ENCODE assay signal across 8 cellular contexts in genomic region chrX:3712080-3712869, GRCh38. TPM values are rescaled to one million over a fixed set of nuclear protein-coding genes. Genes with fewer than 3 reads are reported as not detected.
DNase-seq lines count a peak whose midpoint lies in the region; ATAC-seq and TF ChIP-seq lines count a peak whose summit lies in the region.

No MANE protein-coding gene starts in this region.

- CTCF ChIA-PET in A673 (lab: Charles Lee), result no interaction called here

- H3K4me3 Mint-ChIP-seq in activated T-cell treated with anti-CD3 and anti-CD28 coated beads, Interleukin-2, amount 50 U/mL, for 24 hours, result peak overlapping the region; percentile 96
- H3K4me3 Mint-ChIP-seq in glutamatergic neuron (ENCODE audit: unreplicated experiment), result peak overlapping the region; percentile 97

- peak overlapping the region; percentile 70 for H3K27ac ChIP-seq in A673 (ENCODE audit: low read depth, low read length, poor library complexity, severe bottlenecking)

- H3K36me3 ChIP-seq in A673 (ENCODE audit: insufficient read depth, low read length, poor library complexity, severe bottlenecking), result no peaks in the 10 kb centered on the region

- no peaks in the 10 kb centered on the region for H3K4me1 ChIP-seq in A673 (ENCODE audit: insufficient read depth, low read length, poor library complexity, severe bottlenecking)

- peak overlapping the region; percentile 92 for H3K27ac Mint-ChIP-seq in activated T-cell treated with anti-CD3 and anti-CD28 coated beads, Interleukin-2, amount 50 U/mL, for 24 hours
- H3K27ac Mint-ChIP-seq in glutamatergic neuron (ENCODE audit: unreplicated experiment), result peak overlapping the region; percentile 96

- no peaks in the 10 kb centered on the region for H3K9me3 Mint-ChIP-seq in activated T-cell treated with anti-CD3 and anti-CD28 coated beads, Interleukin-2, amount 50 U/mL, for 24 hours
- peaks cover 1% of the 10 kb centered on the region for H3K9me3 Mint-ChIP-seq in glutamatergic neuron (ENCODE audit: unreplicated experiment)

- intact Hi-C loops in A673 (cut with micrococcal nuclease; ENCODE audit: unreplicated experiment), result no loop called here

- H3K36me3 Mint-ChIP-seq in activated T-cell treated with anti-CD3 and anti-CD28 coated beads, Interleukin-2, amount 50 U/mL, for 24 hours (ENCODE audit: low read depth), result peaks cover 43% of the 10 kb centered on the region
- H3K36me3 Mint-ChIP-seq in glutamatergic neuron (ENCODE audit: unreplicated experiment), result no peaks in the 10 kb centered on the region

- POLR2A ChIA-PET in A673 (lab: Charles Lee; ENCODE audit: low non-redundant PET), result no interaction called here

- H3K9me3 ChIP-seq in A673 (ENCODE audit: low read depth, low read length, poor library complexity, severe bottlenecking), result no peaks in the 10 kb centered on the region

- TSS peak; percentile 23 for BruUV-seq in A673 (replicated peaks; lab: Mats Ljungman, UMichigan)

- H3K4me3 ChIP-seq in A673 (ENCODE audit: low read depth, low read length, poor library complexity, severe bottlenecking), result peak overlapping the region; percentile 81

- ATAC-seq in GM18909 (IDR thresholded peaks at IDR 0.05; ENCODE audit: poor library complexity, unreplicated experiment), result peak; percentile 10
- peak; percentile 11 for ATAC-seq in HG03439 (IDR thresholded peaks at IDR 0.05; ENCODE audit: unreplicated experiment)
- no peak for ATAC-seq in GM19452 (IDR thresholded peaks at IDR 0.05; ENCODE audit: unreplicated experiment)

- H3K27me3 Mint-ChIP-seq in activated T-cell treated with anti-CD3 and anti-CD28 coated beads, Interleukin-2, amount 50 U/mL, for 24 hours, result no peaks in the 10 kb centered on the region
- peaks cover 2% of the 10 kb centered on the region for H3K27me3 Mint-ChIP-seq in glutamatergic neuron (ENCODE audit: unreplicated experiment)

- DNase-seq in A673 (ENCODE audit: low spot score) (no peak), glutamatergic neuron (peak; percentile 32), retina (peak; percentile 73), islet precursor cell (no peak)
- no peak for DNase-seq in activated T-cell treated with anti-CD3 and anti-CD28 coated beads, Interleukin-2, amount 50 U/mL, for 24 hours

- H3K27me3 ChIP-seq in A673 (replicated peaks; ENCODE audit: insufficient read depth, low read depth, low read length, poor library complexity), result no peaks in the 10 kb centered on the region

- H3K4me1 Mint-ChIP-seq in activated T-cell treated with anti-CD3 and anti-CD28 coated beads, Interleukin-2, amount 50 U/mL, for 24 hours (ENCODE audit: low read depth), result peaks cover 48% of the 10 kb centered on the region
- no peaks in the 10 kb centered on the region for H3K4me1 Mint-ChIP-seq in glutamatergic neuron (ENCODE audit: low read depth, unreplicated experiment)

- TF ChIP-seq CTCF in A673 (conservative IDR thresholded peaks at IDR 0.05; ENCODE audit: low read depth, low read length) (no peak), glutamatergic neuron (IDR thresholded peaks at IDR 0.05; ENCODE audit: partially characterized antibody, unreplicated experiment) (no peak)

RNA-seq across cellular contexts. Expression of gene PRKX, which starts 1.2 kb away (rescaled TPM):
- 42.6 and 43.3 TPM in 2 replicates for total RNA-seq in A673 (2021)
- 64.3 TPM for total RNA-seq in glutamatergic neuron (ENCODE audit: unreplicated experiment)

Comparison
In these comparisons a context has a peak if more than half of its experiments do, and no peak if none do; other contexts are left out.
1. DNase-seq: peak in glutamatergic neuron (single experiment) and retina (single experiment); none in A673 (single experiment), activated T-cell treated with anti-CD3 and anti-CD28 coated beads, Interleukin-2, amount 50 U/mL, for 24 hours (single experiment) and islet precursor cell (single experiment).